Comparison of ENCODE assay signal across 8 cellular contexts in genomic region chr1:237562247-237562823, GRCh38.
DNase-seq lines count a peak whose midpoint lies in the region; ATAC-seq and TF ChIP-seq lines count a peak whose summit lies in the region.

No MANE protein-coding gene starts in this region.

- no peak overlapping the region for H3K4me3 ChIP-seq in upper lobe of left lung

- H3K27ac ChIP-seq in upper lobe of left lung: no peak overlapping the region

- no peaks in the 10 kb centered on the region for H3K27me3 ChIP-seq in upper lobe of left lung

- no peaks in the 10 kb centered on the region for H3K36me3 ChIP-seq in upper lobe of left lung

- H3K9me3 ChIP-seq in upper lobe of left lung: no peaks in the 10 kb centered on the region

- ATAC-seq in HG03354 (IDR thresholded peaks at IDR 0.05; ENCODE audit: poor library complexity, severe bottlenecking, unreplicated experiment) (peak; percentile 91), upper lobe of left lung (ENCODE audit: low FRiP score in 2 of 2) (peak in 1 of 2 donors; percentile 70)

- peak; percentile 75 for DNase-seq in DMS114 treated with DMSO at 0.1 percent for 48 hours (lab: John Stamatoyannopoulos, UW; ENCODE audit: unreplicated experiment)
- DNase-seq in GM19240 (ENCODE audit: insufficient read length, low spot score): peak; percentile 2
- peak; percentile 34 to 77 for DNase-seq in NCI-H446 (lab: John Stamatoyannopoulos, UW)
- DNase-seq in amniotic epithelial cell (ENCODE audit: low read depth): peak; percentile 64
- peak; percentile 65 for DNase-seq in iPS-NIHi11 (ENCODE audit: low spot score)
- no peak for DNase-seq in upper lobe of left lung
- DNase-seq in activated gamma-delta T cell (lab: John Stamatoyannopoulos, UW): no peak

- no peak for TF ChIP-seq POLR2A in upper lobe of left lung (IDR thresholded peaks at IDR 0.05)

- TF ChIP-seq CTCF in upper lobe of left lung (IDR thresholded peaks at IDR 0.05): peak in 5 of 6 experiments; percentile 18 to 38 (median 33)

- no peaks in the 10 kb centered on the region for H3K4me1 ChIP-seq in upper lobe of left lung

- 61 to 69% methylated on average over 4 of the region's 4 CpGs for WGBS in upper lobe of left lung, 2 donors

- no peak for TF ChIP-seq EP300 in upper lobe of left lung (IDR thresholded peaks at IDR 0.05)

Comparison
In these comparisons a context has a peak if more than half of its experiments do, and no peak if none do; other contexts are left out.
1. DNase-seq: peak in DMS114 treated with DMSO at 0.1 percent for 48 hours (single experiment), GM19240 (single experiment), NCI-H446 (2 of 2), amniotic epithelial cell (single experiment) and iPS-NIHi11 (single experiment); none in upper lobe of left lung (0 of 2) and activated gamma-delta T cell (single experiment).